1 cellular context compared by ENCODE assay signal in the genomic region with DNA sequence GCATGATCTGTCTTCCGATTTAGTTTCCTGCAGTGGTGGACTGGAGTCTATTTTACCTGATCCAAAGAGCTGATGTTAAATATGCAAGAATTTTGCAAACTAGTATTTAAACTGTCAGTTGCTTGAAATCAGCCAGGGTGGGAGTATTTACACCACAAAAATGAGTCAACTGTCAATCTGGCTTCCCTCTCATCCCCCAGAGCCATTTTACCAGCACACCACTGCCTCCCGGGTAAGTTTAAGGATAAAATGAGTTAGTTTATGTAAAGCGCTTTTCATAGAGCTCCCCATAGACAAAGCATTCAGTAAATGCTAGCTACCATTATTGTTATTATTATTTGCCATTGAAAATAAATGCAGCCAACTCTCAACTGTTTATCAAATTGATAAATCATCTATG.
TF ChIP-seq lines count a peak whose summit lies in the region.

No MANE protein-coding gene starts in this region.

TF ChIP-seq in IMR-90, 13 proteins besides CTCF, POLR2A, EP300 and RAD21:
- TF ChIP-seq SMC3 (IDR thresholded peaks at IDR 0.05; ENCODE audit: low read depth, low read length) (no peak), MAZ (IDR thresholded peaks at IDR 0.05; ENCODE audit: borderline replicate concordance, low read depth, low read length) (no peak), RFX5 (IDR thresholded peaks at IDR 0.05; ENCODE audit: low read depth, low read length) (no peak), CHD1 (IDR thresholded peaks at IDR 0.05; ENCODE audit: low read depth, low read length) (no peak), BHLHE40 (IDR thresholded peaks at IDR 0.05; ENCODE audit: low read depth, low read length) (no peak), RCOR1 (IDR thresholded peaks at IDR 0.05; ENCODE audit: insufficient replicate concordance, low read length) (no peak), NFE2L2 (IDR thresholded peaks at IDR 0.05; ENCODE audit: low read depth, low read length) (no peak), CEBPB (IDR thresholded peaks at IDR 0.05; ENCODE audit: low read depth, low read length) (no peak), MXI1 (IDR thresholded peaks at IDR 0.05; ENCODE audit: borderline replicate concordance, low read depth, low read length) (no peak), FOS (IDR thresholded peaks at IDR 0.05; ENCODE audit: low read depth, low read length) (no peak), MAFK (IDR thresholded peaks at IDR 0.05; ENCODE audit: low read depth, low read length) (no peak)
- TF ChIP-seq, protein P1, sequence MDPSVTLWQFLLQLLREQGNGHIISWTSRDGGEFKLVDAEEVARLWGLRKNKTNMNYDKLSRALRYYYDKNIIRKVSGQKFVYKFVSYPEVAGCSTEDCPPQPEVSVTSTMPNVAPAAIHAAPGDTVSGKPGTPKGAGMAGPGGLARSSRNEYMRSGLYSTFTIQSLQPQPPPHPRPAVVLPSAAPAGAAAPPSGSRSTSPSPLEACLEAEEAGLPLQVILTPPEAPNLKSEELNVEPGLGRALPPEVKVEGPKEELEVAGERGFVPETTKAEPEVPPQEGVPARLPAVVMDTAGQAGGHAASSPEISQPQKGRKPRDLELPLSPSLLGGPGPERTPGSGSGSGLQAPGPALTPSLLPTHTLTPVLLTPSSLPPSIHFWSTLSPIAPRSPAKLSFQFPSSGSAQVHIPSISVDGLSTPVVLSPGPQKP (IDR thresholded peaks at IDR 0.05; ENCODE audit: borderline replicate concordance, low read depth, low read length): no peak
- TF ChIP-seq, protein P2, sequence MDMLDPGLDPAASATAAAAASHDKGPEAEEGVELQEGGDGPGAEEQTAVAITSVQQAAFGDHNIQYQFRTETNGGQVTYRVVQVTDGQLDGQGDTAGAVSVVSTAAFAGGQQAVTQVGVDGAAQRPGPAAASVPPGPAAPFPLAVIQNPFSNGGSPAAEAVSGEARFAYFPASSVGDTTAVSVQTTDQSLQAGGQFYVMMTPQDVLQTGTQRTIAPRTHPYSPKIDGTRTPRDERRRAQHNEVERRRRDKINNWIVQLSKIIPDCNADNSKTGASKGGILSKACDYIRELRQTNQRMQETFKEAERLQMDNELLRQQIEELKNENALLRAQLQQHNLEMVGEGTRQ (IDR thresholded peaks at IDR 0.05; ENCODE audit: low read depth, low read length): no peak
